In the genomic region with DNA sequence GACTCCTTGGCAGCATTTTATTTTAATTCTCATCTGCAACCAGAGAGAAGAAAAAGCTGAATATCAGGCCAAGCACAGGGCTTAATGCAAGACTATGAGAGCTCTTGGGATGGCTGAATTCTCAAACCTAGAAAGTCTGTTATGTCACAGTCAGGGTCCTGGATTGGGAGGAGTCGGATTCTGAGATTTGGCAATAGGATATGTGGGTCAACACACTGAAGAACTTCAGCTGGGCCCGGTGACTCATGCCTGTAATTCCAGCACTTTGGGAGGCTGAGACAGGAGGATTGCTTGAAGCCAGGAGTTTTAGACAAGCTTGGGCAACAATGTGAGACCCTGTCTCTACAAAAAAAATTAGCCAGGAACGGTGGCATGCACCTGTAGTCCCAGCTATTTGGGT, we compare ENCODE assay signal across 22 cellular contexts.
DNase-seq lines count a peak whose midpoint lies in the region; ATAC-seq, FAIRE-seq and TF ChIP-seq lines count a peak whose summit lies in the region.
"Had no signal": no experiment of that assay in that cellular context is flagged by ENCODE, and none has a peak within 500 bp of the region (broad histone marks: within the 10 kb centered on the region; RNA-seq: fewer than 3 reads in every experiment).

No MANE protein-coding gene starts in this region.

- H3K9me3 Mint-ChIP-seq in osteocyte (ENCODE audit: unreplicated experiment), result no peaks in the 10 kb centered on the region
- H3K9me3 Mint-ChIP-seq: activated T-helper 2 cell treated with anti-CD3 and anti-CD28 coated beads, Interferon-gamma antibody, Interleukin-2, Interleukin-4, amounts not matched to agents 10 μg/mL and 5 μg/mL and 100 μg/mL, durations not matched to agents 14 hours and 24 hours and 36 hours; naive B cell had no signal

- no peaks in the 10 kb centered on the region for H3K27me3 Mint-ChIP-seq in osteocyte (ENCODE audit: unreplicated experiment)
- H3K27me3 Mint-ChIP-seq: naive B cell had no signal

- POLR2A ChIA-PET in A549 (lab: Yijun Ruan, JAX), result no interaction called here

- H3K27ac ChIP-seq in A549, result no peak overlapping the region
- H3K27ac ChIP-seq in hepatocyte, result no peak overlapping the region
- H3K27ac ChIP-seq: WERI-Rb-1 had no signal

- no peak for FAIRE-seq in A549 (lab: Jason Lieb, UNC)

- H3K4me2 ChIP-seq in A549 (no peak overlapping the region), hepatocyte (no peak overlapping the region)

- no peaks in the 10 kb centered on the region for H3K9me2 ChIP-seq in hepatocyte (replicated peaks; ENCODE audit: insufficient read depth)

- H3K4me3 ChIP-seq in A549, result no peak overlapping the region
- H3K4me3 ChIP-seq in epithelial cell of esophagus (ENCODE audit: low read length), result no peak overlapping the region
- H3K4me3 ChIP-seq in hepatocyte, result no peak overlapping the region
- H3K4me3 ChIP-seq: thoracic aorta had no signal

- ATAC-seq in A549 (peak in 1 of 2 experiments; percentile 39; a peak in 2 of 6 replicates), HG02973 (IDR thresholded peaks at IDR 0.05; ENCODE audit: unreplicated experiment) (no peak)
- ATAC-seq: esophagus mucosa, left lobe of liver, Panc1 had no signal

- CTCF ChIA-PET in A549 (lab: Yijun Ruan, JAX), result interaction anchor here (1.2 to 2.2 kb wide), 3 partner anchors 17 to 336 kb away, joined by 3 to 7 read pairs (median 5); no protein-coding TSS in a partner anchor

- H3K27ac Mint-ChIP-seq in osteocyte (ENCODE audit: unreplicated experiment), result peak overlapping the region; percentile 84
- H3K27ac Mint-ChIP-seq: activated T-helper 2 cell treated with anti-CD3 and anti-CD28 coated beads, Interferon-gamma antibody, Interleukin-2, Interleukin-4, amounts not matched to agents 10 μg/mL and 5 μg/mL and 100 μg/mL, durations not matched to agents 14 hours and 24 hours and 36 hours; naive B cell had no signal

- H3K27me3 ChIP-seq in hepatocyte, result no peaks in the 10 kb centered on the region

- H3K36me3 Mint-ChIP-seq in osteocyte (ENCODE audit: unreplicated experiment), result peaks cover 77% of the 10 kb centered on the region
- H3K36me3 Mint-ChIP-seq: naive B cell had no signal

- H3K9me3 ChIP-seq in A549 (no peaks in the 10 kb centered on the region), hepatocyte (ENCODE audit: low read depth) (no peaks in the 10 kb centered on the region)
- H3K9me3 ChIP-seq: thoracic aorta had no signal

- no peak for DNase-seq in A549 (ENCODE audit: low read depth in 1 of 2, low spot score in 1 of 2)
- peak; percentile 57 for DNase-seq in LHCN-M2 (ENCODE audit: low read depth)
- DNase-seq in epithelial cell of esophagus (ENCODE audit: low read depth), result peak; percentile 5
- no peak for DNase-seq in osteocyte (ENCODE audit: extremely low spot score, unreplicated experiment)
- DNase-seq in activated CD4-positive, CD25-positive, alpha-beta regulatory T cell (lab: John Stamatoyannopoulos, UW), result no peak
- DNase-seq in SW480 (ENCODE audit: low spot score), result no peak
- no peak for DNase-seq in hepatocyte (ENCODE audit: low spot score)
- DNase-seq: amygdala; COR-L47; dermis blood vessel endothelial cell; hypothalamus; naive B cell; NCI-H1092 treated with DMSO at 0.1 percent for 48 hours; NCI-H774; stimulated activated CD4-positive, alpha-beta T cell treated with anti-CD3 and anti-CD28 coated beads, Interleukin-2, amount 100 ng/mL, for 24 hours; WERI-Rb-1 had no signal

- no peak for TF ChIP-seq RAD21 in A549 (conservative IDR thresholded peaks at IDR 0.05 in 1 of 2, IDR thresholded peaks at IDR 0.05 in 1 of 2)

- 39% methylated on average over 3 of the region's 3 CpGs for WGBS in A549 (ENCODE audit: missing lambda C conversion rate)
- 65% methylated on average over 3 of the region's 3 CpGs for WGBS in hepatocyte (ENCODE audit: low lambda C conversion rate, missing lambda C conversion rate)

- no peak overlapping the region for H3K4me3 Mint-ChIP-seq in osteocyte (ENCODE audit: unreplicated experiment)
- H3K4me3 Mint-ChIP-seq: naive B cell had no signal

- TF ChIP-seq EP300 in A549 (IDR thresholded peaks at IDR 0.05), result no peak

- H4K20me1 ChIP-seq in hepatocyte (ENCODE audit: insufficient read depth, poor library complexity, severe bottlenecking), result no peaks in the 10 kb centered on the region

- no peaks in the 10 kb centered on the region for H3K79me2 ChIP-seq in hepatocyte

- no peak for TF ChIP-seq POLR2A in A549 (IDR thresholded peaks at IDR 0.05; ENCODE audit: low read length)

- H3K4me1 ChIP-seq in A549 (peaks cover 3% of the 10 kb centered on the region; the same call in 1 of the 3 replicates), hepatocyte (ENCODE audit: insufficient read depth) (no peaks in the 10 kb centered on the region)

- H2AFZ ChIP-seq in hepatocyte, result no peak overlapping the region

- peaks cover 42% of the 10 kb centered on the region for H3K4me1 Mint-ChIP-seq in osteocyte (ENCODE audit: unreplicated experiment)

- no peaks in the 10 kb centered on the region for H3K36me3 ChIP-seq in hepatocyte (replicated peaks; ENCODE audit: insufficient read depth, low read depth)
- H3K36me3 ChIP-seq: WERI-Rb-1 had no signal

- TF ChIP-seq CTCF in A549 (IDR thresholded peaks at IDR 0.05) (no peak), epithelial cell of esophagus (IDR thresholded peaks at IDR 0.05; ENCODE audit: insufficient read depth, low read depth, low read length, missing control alignments) (no peak), osteocyte (IDR thresholded peaks at IDR 0.05) (no peak), hepatocyte (IDR thresholded peaks at IDR 0.05; ENCODE audit: poor library complexity) (no peak)

TF ChIP-seq in A549, 52 proteins besides CTCF, POLR2A, EP300 and RAD21:
- TF ChIP-seq FOSL2 (IDR thresholded peaks at IDR 0.05), result no peak
- TF ChIP-seq FOSL2 (CRISPR knock-in tag; IDR thresholded peaks at IDR 0.05), result 0 out of 2 replicates have a peak, but pooled peaks have one; percentile 3
- TF ChIP-seq HOXB5 (CRISPR knock-in tag; IDR thresholded peaks at IDR 0.05), result no peak

Comparison
In these comparisons a context has a peak if more than half of its experiments do, and no peak if none do; other contexts are left out.
1. DNase-seq: peak in LHCN-M2 (single experiment) and epithelial cell of esophagus (single experiment); none in A549 (0 of 2), osteocyte (single experiment), activated CD4-positive, CD25-positive, alpha-beta regulatory T cell (0 of 4), SW480 (single experiment) and hepatocyte (single experiment).